In the genomic region with DNA sequence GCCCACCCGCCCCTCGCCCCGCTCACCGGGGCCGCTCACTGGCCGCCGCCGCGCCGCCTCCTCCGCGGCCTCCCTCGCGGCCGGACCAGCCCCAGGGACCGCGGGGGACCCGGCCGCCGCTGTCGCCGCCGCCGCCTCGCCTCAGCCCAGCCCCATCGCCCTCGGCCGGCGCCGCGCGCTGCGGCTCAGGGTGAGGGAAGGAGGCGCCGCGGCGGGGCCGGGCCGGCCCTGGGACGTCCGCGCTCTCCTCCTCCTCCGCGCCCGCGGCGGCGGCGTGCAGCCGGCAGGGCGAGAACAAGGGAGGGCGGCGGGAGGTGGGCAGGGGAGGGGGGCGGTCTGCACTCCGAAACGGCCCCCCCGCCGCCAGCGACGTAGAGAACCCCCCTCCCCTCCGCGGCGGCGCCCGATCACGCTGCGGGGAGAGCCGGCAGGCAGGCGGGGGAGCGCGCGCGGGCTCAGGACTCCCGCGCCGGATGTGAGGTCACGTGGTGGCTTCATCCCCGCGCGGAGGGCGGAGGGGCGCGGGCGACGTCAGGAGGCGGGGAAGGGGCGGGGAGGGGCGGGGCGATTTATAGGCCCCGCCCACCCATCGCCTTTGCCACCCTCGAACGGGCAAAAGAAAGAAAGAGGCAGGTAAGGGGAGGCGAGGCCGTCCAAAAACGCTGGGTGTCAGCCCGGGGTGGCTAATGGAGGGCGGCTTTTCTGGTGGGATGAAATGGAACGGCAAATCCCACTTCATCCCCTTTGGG, we compare ENCODE assay signal across 8 cellular contexts. TPM values are rescaled to one million over a fixed set of nuclear protein-coding genes. Genes with fewer than 3 reads are reported as not detected.
DNase-seq lines count a peak whose midpoint lies in the region; ATAC-seq and TF ChIP-seq lines count a peak whose summit lies in the region.

A gene (minus strand): TSS at position 463 of the 749 bp plus-strand sequence. CDS start 24,812 bp downstream, outside the sequence.

- TF ChIP-seq CTCF in uterus (IDR thresholded peaks at IDR 0.05): no peak

- no peaks in the 10 kb centered on the region for H3K36me3 ChIP-seq in uterus

- ATAC-seq in GM18498 (IDR thresholded peaks at IDR 0.05; ENCODE audit: unreplicated experiment) (peak; percentile 77), HG02885 (IDR thresholded peaks at IDR 0.05; ENCODE audit: poor library complexity, unreplicated experiment) (peak; percentile 67), left ventricle myocardium superior (peak; percentile 95)

- no peaks in the 10 kb centered on the region for H3K27me3 ChIP-seq in uterus

- intact Hi-C loops in left ventricle myocardium superior (cut with micrococcal nuclease): no loop called here
- intact Hi-C loops in uterus (cut with DNase I; ENCODE audit: low total_unique reads): loop anchor here (5.0 kb wide), 1 partner anchor 96 kb away; no protein-coding TSS in a partner anchor

- H3K4me3 ChIP-seq in uterus: peak within 1 kb of the TSS; percentile 45 to 89

- H3K4me1 ChIP-seq in uterus: no peaks in the 10 kb centered on the region

- H3K27ac ChIP-seq in angular gyrus (ENCODE audit: low read depth, low read length) (peak within 1 kb of the TSS; percentile 68), uterus (peak within 1 kb of the TSS; percentile 89 to 93)

- H3K9me3 ChIP-seq in uterus: no peaks in the 10 kb centered on the region

- DNase-seq in NCI-H187 (lab: John Stamatoyannopoulos, UW) (peak; percentile 86 to 87), T-helper 2 cell (peak; percentile 80 to 96 (median 88)), left ventricle myocardium superior (peak; percentile 94), pulmonary artery endothelial cell (ENCODE audit: low read depth, low spot score) (peak; percentile 60), uterus (peak; percentile 87 to 88)

- TF ChIP-seq POLR2A in uterus (IDR thresholded peaks at IDR 0.05): peak; percentile 54 to 92

RNA-seq across cellular contexts. Expression of the gene that starts here (rescaled TPM):
- total RNA-seq in left ventricle myocardium superior: 41.4 TPM
- total RNA-seq in pulmonary artery endothelial cell: 189 and 198 TPM in 2 replicates
- total RNA-seq in uterus: 100 to 1,000 TPM in 1 of 4 donors, 10 to 100 TPM in 3; 43.3 to 148 (median 82.9) TPM

Comparison
In these comparisons a context has a peak if more than half of its experiments do, and no peak if none do; other contexts are left out.
1. Peak in every context shown above with its lines: DNase-seq, ATAC-seq, H3K4me3 ChIP-seq and H3K27ac ChIP-seq.